1 cellular context compared by ENCODE assay signal in the genomic region with DNA sequence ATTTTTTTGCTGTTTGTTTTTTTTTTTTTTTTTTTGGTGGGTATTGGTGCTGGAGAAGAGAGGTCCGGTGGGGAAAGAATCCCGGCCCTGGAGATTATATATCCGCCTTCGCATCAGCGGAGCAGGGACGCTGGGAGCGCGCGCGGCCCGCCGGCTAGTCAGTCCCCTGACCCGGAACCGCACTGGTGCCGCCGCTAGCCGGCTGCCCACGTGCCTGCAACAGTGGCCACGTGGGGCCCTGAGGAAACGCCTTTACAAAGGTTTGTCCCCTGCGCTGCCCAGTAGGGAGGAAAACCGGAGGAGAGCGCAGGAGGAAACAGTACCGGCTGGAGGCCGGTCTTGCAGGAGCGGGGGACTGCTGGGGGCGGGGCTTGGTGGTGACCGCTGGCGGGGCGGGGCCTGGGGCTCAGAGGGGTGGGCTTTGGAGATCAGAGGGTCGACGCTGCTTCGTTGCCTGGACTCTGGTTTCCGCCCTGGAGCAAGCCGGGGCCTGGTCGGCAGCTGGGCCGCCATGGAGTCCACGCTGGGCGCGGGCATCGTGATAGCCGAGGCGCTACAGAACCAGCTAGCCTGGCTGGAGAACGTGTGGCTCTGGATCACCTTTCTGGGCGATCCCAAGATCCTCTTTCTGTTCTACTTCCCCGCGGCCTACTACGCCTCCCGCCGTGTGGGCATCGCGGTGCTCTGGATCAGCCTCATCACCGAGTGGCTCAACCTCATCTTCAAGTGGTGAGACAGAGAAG.
TF ChIP-seq lines count a peak whose summit lies in the region.

A gene with protein sequence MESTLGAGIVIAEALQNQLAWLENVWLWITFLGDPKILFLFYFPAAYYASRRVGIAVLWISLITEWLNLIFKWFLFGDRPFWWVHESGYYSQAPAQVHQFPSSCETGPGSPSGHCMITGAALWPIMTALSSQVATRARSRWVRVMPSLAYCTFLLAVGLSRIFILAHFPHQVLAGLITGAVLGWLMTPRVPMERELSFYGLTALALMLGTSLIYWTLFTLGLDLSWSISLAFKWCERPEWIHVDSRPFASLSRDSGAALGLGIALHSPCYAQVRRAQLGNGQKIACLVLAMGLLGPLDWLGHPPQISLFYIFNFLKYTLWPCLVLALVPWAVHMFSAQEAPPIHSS (plus strand): TSS at position 281 of the 743 bp plus-strand sequence. CDS start 231 bp downstream, at position 512.

TF ChIP-seq in A549, 52 proteins besides CTCF, POLR2A, EP300 and RAD21 (continued from another document):
- TF ChIP-seq, protein P1, sequence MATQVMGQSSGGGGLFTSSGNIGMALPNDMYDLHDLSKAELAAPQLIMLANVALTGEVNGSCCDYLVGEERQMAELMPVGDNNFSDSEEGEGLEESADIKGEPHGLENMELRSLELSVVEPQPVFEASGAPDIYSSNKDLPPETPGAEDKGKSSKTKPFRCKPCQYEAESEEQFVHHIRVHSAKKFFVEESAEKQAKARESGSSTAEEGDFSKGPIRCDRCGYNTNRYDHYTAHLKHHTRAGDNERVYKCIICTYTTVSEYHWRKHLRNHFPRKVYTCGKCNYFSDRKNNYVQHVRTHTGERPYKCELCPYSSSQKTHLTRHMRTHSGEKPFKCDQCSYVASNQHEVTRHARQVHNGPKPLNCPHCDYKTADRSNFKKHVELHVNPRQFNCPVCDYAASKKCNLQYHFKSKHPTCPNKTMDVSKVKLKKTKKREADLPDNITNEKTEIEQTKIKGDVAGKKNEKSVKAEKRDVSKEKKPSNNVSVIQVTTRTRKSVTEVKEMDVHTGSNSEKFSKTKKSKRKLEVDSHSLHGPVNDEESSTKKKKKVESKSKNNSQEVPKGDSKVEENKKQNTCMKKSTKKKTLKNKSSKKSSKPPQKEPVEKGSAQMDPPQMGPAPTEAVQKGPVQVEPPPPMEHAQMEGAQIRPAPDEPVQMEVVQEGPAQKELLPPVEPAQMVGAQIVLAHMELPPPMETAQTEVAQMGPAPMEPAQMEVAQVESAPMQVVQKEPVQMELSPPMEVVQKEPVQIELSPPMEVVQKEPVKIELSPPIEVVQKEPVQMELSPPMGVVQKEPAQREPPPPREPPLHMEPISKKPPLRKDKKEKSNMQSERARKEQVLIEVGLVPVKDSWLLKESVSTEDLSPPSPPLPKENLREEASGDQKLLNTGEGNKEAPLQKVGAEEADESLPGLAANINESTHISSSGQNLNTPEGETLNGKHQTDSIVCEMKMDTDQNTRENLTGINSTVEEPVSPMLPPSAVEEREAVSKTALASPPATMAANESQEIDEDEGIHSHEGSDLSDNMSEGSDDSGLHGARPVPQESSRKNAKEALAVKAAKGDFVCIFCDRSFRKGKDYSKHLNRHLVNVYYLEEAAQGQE (IDR thresholded peaks at IDR 0.05): peak; percentile 50; the same call in 1 of the 2 replicates
- 0 out of 4 replicates have a peak, but pooled peaks of 1 of the 2 experiments have one; percentile 59 for TF ChIP-seq CEBPB (IDR thresholded peaks at IDR 0.05)
- TF ChIP-seq NPAS2 (CRISPR knock-in tag; IDR thresholded peaks at IDR 0.05; ENCODE audit: borderline replicate concordance): peak; percentile 95
- TF ChIP-seq MAZ (IDR thresholded peaks at IDR 0.05; ENCODE audit: borderline replicate concordance, low read depth, low read length): peak; percentile 78; the same call in 1 of the 2 replicates
- TF ChIP-seq SMC3 (IDR thresholded peaks at IDR 0.05): peak; percentile 41
- peak; percentile 62 for TF ChIP-seq GATA3 (IDR thresholded peaks at IDR 0.05; ENCODE audit: borderline replicate concordance)
- TF ChIP-seq, protein P2, sequence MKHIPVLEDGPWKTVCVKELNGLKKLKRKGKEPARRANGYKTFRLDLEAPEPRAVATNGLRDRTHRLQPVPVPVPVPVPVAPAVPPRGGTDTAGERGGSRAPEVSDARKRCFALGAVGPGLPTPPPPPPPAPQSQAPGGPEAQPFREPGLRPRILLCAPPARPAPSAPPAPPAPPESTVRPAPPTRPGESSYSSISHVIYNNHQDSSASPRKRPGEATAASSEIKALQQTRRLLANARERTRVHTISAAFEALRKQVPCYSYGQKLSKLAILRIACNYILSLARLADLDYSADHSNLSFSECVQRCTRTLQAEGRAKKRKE (CRISPR knock-in tag; IDR thresholded peaks at IDR 0.05; ENCODE audit: low read depth): peak; percentile 84; the same call in 1 of the 2 replicates
- TF ChIP-seq MYC (IDR thresholded peaks at IDR 0.05; ENCODE audit: borderline replicate concordance, low read length): peak; percentile 100
- no peak; the same call in 1 of the 2 replicates for TF ChIP-seq RFX5 (IDR thresholded peaks at IDR 0.05)
- TF ChIP-seq PHF8 (IDR thresholded peaks at IDR 0.05; ENCODE audit: borderline replicate concordance, low read depth): peak; percentile 91
- no peak for TF ChIP-seq KDM5A (IDR thresholded peaks at IDR 0.05)
- TF ChIP-seq, protein P3, sequence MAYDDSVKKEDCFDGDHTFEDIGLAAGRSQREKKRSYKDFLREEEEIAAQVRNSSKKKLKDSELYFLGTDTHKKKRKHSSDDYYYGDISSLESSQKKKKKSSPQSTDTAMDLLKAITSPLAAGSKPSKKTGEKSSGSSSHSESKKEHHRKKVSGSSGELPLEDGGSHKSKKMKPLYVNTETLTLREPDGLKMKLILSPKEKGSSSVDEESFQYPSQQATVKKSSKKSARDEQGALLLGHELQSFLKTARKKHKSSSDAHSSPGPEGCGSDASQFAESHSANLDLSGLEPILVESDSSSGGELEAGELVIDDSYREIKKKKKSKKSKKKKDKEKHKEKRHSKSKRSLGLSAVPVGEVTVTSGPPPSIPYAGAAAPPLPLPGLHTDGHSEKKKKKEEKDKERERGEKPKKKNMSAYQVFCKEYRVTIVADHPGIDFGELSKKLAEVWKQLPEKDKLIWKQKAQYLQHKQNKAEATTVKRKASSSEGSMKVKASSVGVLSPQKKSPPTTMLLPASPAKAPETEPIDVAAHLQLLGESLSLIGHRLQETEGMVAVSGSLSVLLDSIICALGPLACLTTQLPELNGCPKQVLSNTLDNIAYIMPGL (CRISPR knock-in tag; IDR thresholded peaks at IDR 0.05; ENCODE audit: borderline replicate concordance): 0 out of 2 replicates have a peak, but pooled peaks have one; percentile 21
- TF ChIP-seq HOXB13 (CRISPR knock-in tag; IDR thresholded peaks at IDR 0.05; ENCODE audit: low read depth): no peak
- no peak for TF ChIP-seq MAFK (IDR thresholded peaks at IDR 0.05; ENCODE audit: partially characterized antibody)
- TF ChIP-seq KDM1A (IDR thresholded peaks at IDR 0.05; ENCODE audit: low read depth): no peak
- TF ChIP-seq, protein P4, sequence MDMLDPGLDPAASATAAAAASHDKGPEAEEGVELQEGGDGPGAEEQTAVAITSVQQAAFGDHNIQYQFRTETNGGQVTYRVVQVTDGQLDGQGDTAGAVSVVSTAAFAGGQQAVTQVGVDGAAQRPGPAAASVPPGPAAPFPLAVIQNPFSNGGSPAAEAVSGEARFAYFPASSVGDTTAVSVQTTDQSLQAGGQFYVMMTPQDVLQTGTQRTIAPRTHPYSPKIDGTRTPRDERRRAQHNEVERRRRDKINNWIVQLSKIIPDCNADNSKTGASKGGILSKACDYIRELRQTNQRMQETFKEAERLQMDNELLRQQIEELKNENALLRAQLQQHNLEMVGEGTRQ (IDR thresholded peaks at IDR 0.05): peak; percentile 99
- TF ChIP-seq, protein P5, sequence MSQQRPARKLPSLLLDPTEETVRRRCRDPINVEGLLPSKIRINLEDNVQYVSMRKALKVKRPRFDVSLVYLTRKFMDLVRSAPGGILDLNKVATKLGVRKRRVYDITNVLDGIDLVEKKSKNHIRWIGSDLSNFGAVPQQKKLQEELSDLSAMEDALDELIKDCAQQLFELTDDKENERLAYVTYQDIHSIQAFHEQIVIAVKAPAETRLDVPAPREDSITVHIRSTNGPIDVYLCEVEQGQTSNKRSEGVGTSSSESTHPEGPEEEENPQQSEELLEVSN (IDR thresholded peaks at IDR 0.05; ENCODE audit: borderline replicate concordance, low read depth): peak; percentile 98
